14 cellular contexts compared by ENCODE assay signal in the genomic region with DNA sequence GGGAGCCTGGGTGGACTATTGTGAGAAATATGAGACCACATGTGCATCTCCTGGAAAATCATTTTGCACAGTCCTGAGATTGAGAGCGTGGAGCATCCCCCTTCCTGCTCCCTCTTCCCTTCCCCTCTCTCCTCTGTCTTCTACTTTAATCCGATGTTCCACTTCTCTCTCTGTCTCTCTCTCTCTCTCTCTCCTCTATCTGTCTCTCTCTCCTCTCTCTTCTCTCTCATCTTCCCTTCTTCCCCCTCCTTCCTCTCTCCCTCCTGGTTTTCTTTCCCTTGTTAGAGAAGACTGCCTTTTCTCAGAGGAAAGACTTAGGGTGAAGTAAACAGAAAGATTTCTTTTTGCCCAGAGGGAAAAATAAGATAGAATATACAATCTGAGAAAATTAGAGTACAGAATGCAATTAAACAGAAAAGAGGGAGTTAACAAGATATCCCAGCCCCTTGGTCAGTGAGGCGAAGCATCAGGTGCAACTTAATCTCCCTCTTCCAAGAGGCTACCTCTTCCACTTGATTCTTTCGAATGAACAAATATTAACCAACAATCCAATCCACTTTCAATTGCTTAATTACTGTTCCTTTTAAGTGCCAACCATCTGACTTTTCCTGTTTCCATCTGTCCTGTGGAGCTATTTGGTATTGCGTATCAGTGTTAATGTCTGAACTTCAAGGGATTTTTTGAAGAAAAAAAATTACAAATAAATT. TPM values are rescaled to one million over a fixed set of nuclear protein-coding genes. Genes with fewer than 3 reads are reported as not detected.
"Had no signal": no experiment of that assay in that cellular context is flagged by ENCODE, and none has a peak within 500 bp of the region (broad histone marks: within the 10 kb centered on the region; RNA-seq: fewer than 3 reads in every experiment).

No MANE protein-coding gene starts in this region.

- H3K4me1 ChIP-seq: colonic mucosa, left ventricle myocardium inferior, prostate gland, suprapubic skin had no signal

- H3K4me3 ChIP-seq: colonic mucosa, left ventricle myocardium inferior, prostate gland, suprapubic skin had no signal

- H3K27ac ChIP-seq: colonic mucosa, left ventricle myocardium inferior, prostate gland, suprapubic skin had no signal

- DNase-seq: activated CD4-positive, alpha-beta T cell treated with anti-CD3 and anti-CD28 coated beads, Interleukin-2, amount 50 U/mL, for 1 hour; activated CD8-positive, alpha-beta memory T cell treated with anti-CD3 and anti-CD28 coated beads for 24 hours; activated gamma-delta T cell treated with Interleukin-2 at 50 U/mL for 16 hours; central memory CD4-positive, alpha-beta T cell; colonic mucosa; islet precursor cell; left ventricle myocardium inferior; naive thymus-derived CD8-positive, alpha-beta T cell had no signal

- ATAC-seq: activated CD4-positive, CD25-positive, alpha-beta regulatory T cell treated with anti-CD3 and anti-CD28 coated beads, Interleukin-2, amount 50 U/mL, for 24 hours; esophagus mucosa; naive thymus-derived CD8-positive, alpha-beta T cell; sciatic nerve had no signal

- H3K9me3 ChIP-seq: colonic mucosa, left ventricle myocardium inferior, prostate gland, suprapubic skin had no signal

- H3K36me3 ChIP-seq: colonic mucosa, left ventricle myocardium inferior, prostate gland, suprapubic skin had no signal

- H3K27me3 ChIP-seq: colonic mucosa, suprapubic skin had no signal

RNA-seq across cellular contexts. Expression of a gene that starts 14.7 kb away (rescaled TPM):
- total RNA-seq: suprapubic skin had no signal

RNA-seq across cellular contexts. Expression of a gene that starts 23.0 kb away (rescaled TPM):
- total RNA-seq: colonic mucosa; left ventricle myocardium inferior; mucosa of gallbladder; naive thymus-derived CD8-positive, alpha-beta T cell; sciatic nerve; suprapubic skin had no signal
